Comparison of ENCODE assay signal across 1 cellular context in the genomic region with DNA sequence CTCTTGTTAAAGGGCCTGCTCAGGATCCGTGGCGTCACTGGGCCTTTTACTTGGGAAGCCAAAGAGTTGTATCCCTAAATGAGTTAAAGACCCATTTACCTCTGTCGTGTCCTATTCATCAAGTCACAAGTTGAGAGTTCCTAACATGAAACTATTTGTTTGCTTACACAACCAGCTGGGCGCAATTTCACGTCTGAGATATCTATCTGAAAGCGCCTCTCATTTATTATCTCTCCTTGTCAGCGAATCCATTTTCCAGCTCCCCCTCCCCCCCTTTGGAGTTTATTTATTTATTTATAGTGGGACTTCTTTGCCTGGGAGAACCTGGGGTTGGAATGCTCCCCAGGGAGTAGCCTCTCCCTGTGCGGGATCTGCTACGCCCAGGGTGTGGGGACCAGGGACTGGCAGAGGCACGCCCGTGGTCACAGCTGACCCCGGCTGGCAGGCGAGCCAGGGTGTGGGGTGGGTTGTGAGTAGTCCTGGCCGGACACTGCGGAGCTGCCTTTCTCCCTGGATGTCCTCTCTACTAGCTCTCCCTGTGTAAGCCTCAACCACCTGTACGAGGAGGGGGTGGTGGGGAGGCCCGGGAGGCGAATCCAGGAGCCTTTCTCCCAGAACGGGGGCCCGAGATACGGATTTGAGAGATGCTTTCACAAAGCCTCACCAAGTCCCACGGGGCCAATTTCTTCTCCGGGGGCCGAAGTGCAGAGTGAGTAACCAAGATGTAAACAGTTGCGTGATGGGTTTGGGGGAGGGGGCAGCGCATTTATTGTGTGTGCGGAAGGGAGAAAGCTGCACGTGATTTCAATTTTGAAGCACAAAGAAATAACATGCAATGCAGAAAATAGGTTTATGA.
A peak's percentile ranks its signal among the peaks of the same experiment; 100 is the strongest.
TF ChIP-seq lines count a peak whose summit lies in the region.

No MANE protein-coding gene starts in this region.

TF ChIP-seq in HEK293, 187 proteins besides CTCF, POLR2A, EP300 and RAD21 (continued from another document and continues in another):
- TF ChIP-seq, protein P1, sequence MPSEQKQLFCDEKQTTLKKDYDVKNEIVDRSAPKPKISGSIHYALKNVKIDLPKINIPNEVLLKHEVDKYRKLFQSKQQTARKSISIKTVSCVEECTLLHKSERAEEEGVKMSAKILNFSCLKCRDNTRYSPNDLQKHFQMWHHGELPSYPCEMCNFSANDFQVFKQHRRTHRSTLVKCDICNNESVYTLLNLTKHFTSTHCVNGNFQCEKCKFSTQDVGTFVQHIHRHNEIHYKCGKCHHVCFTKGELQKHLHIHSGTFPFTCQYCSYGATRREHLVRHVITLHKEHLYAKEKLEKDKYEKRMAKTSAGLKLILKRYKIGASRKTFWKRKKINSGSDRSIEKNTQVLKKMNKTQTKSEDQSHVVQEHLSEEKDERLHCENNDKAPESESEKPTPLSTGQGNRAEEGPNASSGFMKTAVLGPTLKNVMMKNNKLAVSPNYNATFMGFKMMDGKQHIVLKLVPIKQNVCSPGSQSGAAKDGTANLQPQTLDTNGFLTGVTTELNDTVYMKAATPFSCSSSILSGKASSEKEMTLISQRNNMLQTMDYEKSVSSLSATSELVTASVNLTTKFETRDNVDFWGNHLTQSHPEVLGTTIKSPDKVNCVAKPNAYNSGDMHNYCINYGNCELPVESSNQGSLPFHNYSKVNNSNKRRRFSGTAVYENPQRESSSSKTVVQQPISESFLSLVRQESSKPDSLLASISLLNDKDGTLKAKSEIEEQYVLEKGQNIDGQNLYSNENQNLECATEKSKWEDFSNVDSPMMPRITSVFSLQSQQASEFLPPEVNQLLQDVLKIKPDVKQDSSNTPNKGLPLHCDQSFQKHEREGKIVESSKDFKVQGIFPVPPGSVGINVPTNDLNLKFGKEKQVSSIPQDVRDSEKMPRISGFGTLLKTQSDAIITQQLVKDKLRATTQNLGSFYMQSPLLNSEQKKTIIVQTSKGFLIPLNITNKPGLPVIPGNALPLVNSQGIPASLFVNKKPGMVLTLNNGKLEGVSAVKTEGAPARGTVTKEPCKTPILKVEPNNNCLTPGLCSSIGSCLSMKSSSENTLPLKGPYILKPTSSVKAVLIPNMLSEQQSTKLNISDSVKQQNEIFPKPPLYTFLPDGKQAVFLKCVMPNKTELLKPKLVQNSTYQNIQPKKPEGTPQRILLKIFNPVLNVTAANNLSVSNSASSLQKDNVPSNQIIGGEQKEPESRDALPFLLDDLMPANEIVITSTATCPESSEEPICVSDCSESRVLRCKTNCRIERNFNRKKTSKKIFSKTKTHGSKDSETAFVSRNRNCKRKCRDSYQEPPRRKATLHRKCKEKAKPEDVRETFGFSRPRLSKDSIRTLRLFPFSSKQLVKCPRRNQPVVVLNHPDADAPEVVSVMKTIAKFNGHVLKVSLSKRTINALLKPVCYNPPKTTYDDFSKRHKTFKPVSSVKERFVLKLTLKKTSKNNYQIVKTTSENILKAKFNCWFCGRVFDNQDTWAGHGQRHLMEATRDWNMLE (tag by site-specific recombination; conservative IDR thresholded peaks at IDR 0.05; ENCODE audit: low read depth), result peak; percentile 9
- no peak for TF ChIP-seq MEIS1 (CRISPR knock-in tag; IDR thresholded peaks at IDR 0.05; ENCODE audit: borderline replicate concordance)
- TF ChIP-seq ZBTB48 (tag by site-specific recombination; IDR thresholded peaks at IDR 0.05), result 0 out of 2 replicates have a peak, but pooled peaks have one; percentile 49
- TF ChIP-seq GLI2 (tag by site-specific recombination; IDR thresholded peaks at IDR 0.05; ENCODE audit: borderline replicate concordance, low read depth), result peak; percentile 70
- TF ChIP-seq ZNF214 (tag by site-specific recombination; IDR thresholded peaks at IDR 0.05; ENCODE audit: borderline replicate concordance), result no peak
- TF ChIP-seq YY2 (tag by site-specific recombination; IDR thresholded peaks at IDR 0.05), result no peak
- TF ChIP-seq ZXDB (tag by site-specific recombination; IDR thresholded peaks at IDR 0.05), result peak; percentile 59
- TF ChIP-seq ZNF354C (tag by site-specific recombination; IDR thresholded peaks at IDR 0.05; ENCODE audit: borderline replicate concordance, low read depth), result no peak
- TF ChIP-seq, protein P2, sequence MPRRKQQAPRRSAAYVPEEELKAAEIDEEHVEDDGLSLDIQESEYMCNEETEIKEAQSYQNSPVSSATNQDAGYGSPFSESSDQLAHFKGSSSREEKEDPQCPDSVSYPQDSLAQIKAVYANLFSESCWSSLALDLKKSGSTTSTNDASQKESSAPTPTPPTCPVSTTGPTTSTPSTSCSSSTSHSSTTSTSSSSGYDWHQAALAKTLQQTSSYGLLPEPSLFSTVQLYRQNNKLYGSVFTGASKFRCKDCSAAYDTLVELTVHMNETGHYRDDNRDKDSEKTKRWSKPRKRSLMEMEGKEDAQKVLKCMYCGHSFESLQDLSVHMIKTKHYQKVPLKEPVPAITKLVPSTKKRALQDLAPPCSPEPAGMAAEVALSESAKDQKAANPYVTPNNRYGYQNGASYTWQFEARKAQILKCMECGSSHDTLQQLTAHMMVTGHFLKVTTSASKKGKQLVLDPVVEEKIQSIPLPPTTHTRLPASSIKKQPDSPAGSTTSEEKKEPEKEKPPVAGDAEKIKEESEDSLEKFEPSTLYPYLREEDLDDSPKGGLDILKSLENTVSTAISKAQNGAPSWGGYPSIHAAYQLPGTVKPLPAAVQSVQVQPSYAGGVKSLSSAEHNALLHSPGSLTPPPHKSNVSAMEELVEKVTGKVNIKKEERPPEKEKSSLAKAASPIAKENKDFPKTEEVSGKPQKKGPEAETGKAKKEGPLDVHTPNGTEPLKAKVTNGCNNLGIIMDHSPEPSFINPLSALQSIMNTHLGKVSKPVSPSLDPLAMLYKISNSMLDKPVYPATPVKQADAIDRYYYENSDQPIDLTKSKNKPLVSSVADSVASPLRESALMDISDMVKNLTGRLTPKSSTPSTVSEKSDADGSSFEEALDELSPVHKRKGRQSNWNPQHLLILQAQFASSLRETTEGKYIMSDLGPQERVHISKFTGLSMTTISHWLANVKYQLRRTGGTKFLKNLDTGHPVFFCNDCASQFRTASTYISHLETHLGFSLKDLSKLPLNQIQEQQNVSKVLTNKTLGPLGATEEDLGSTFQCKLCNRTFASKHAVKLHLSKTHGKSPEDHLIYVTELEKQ (tag by site-specific recombination; IDR thresholded peaks at IDR 0.05; ENCODE audit: borderline replicate concordance), result peak; percentile 68
- peak; percentile 33 for TF ChIP-seq ZNF394 (tag by site-specific recombination; IDR thresholded peaks at IDR 0.05; ENCODE audit: borderline replicate concordance)
- no peak for TF ChIP-seq ZFP41 (tag by site-specific recombination; IDR thresholded peaks at IDR 0.05; ENCODE audit: borderline replicate concordance)
- no peak for TF ChIP-seq ZNF768 (tag by site-specific recombination; IDR thresholded peaks at IDR 0.05)
- no peak for TF ChIP-seq ZNF146 (tag by site-specific recombination; IDR thresholded peaks at IDR 0.05)
- peak; percentile 65 for TF ChIP-seq KLF8 (tag by site-specific recombination; IDR thresholded peaks at IDR 0.05)
- TF ChIP-seq, protein P3, sequence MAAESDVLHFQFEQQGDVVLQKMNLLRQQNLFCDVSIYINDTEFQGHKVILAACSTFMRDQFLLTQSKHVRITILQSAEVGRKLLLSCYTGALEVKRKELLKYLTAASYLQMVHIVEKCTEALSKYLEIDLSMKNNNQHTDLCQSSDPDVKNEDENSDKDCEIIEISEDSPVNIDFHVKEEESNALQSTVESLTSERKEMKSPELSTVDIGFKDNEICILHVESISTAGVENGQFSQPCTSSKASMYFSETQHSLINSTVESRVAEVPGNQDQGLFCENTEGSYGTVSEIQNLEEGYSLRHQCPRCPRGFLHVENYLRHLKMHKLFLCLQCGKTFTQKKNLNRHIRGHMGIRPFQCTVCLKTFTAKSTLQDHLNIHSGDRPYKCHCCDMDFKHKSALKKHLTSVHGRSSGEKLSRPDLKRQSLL (tag by site-specific recombination; IDR thresholded peaks at IDR 0.05), result no peak
- TF ChIP-seq, protein P4, sequence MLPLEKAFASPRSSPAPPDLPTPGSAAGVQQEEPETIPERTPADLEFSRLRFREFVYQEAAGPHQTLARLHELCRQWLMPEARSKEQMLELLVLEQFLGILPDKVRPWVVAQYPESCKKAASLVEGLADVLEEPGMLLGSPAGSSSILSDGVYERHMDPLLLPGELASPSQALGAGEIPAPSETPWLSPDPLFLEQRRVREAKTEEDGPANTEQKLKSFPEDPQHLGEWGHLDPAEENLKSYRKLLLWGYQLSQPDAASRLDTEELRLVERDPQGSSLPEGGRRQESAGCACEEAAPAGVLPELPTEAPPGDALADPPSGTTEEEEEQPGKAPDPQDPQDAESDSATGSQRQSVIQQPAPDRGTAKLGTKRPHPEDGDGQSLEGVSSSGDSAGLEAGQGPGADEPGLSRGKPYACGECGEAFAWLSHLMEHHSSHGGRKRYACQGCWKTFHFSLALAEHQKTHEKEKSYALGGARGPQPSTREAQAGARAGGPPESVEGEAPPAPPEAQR (tag by site-specific recombination; IDR thresholded peaks at IDR 0.05), result no peak
- TF ChIP-seq, protein P5, sequence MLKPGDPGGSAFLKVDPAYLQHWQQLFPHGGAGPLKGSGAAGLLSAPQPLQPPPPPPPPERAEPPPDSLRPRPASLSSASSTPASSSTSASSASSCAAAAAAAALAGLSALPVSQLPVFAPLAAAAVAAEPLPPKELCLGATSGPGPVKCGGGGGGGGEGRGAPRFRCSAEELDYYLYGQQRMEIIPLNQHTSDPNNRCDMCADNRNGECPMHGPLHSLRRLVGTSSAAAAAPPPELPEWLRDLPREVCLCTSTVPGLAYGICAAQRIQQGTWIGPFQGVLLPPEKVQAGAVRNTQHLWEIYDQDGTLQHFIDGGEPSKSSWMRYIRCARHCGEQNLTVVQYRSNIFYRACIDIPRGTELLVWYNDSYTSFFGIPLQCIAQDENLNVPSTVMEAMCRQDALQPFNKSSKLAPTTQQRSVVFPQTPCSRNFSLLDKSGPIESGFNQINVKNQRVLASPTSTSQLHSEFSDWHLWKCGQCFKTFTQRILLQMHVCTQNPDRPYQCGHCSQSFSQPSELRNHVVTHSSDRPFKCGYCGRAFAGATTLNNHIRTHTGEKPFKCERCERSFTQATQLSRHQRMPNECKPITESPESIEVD (tag by site-specific recombination; IDR thresholded peaks at IDR 0.05), result peak; percentile 81
- no peak for TF ChIP-seq ZNF157 (tag by site-specific recombination; IDR thresholded peaks at IDR 0.05)
- TF ChIP-seq ZSCAN30 (tag by site-specific recombination; IDR thresholded peaks at IDR 0.05), result 0 out of 2 replicates have a peak, but pooled peaks have one; percentile 36
- no peak for TF ChIP-seq ZNF76 (tag by site-specific recombination; IDR thresholded peaks at IDR 0.05; ENCODE audit: borderline replicate concordance, low read depth)
- TF ChIP-seq, protein P6, sequence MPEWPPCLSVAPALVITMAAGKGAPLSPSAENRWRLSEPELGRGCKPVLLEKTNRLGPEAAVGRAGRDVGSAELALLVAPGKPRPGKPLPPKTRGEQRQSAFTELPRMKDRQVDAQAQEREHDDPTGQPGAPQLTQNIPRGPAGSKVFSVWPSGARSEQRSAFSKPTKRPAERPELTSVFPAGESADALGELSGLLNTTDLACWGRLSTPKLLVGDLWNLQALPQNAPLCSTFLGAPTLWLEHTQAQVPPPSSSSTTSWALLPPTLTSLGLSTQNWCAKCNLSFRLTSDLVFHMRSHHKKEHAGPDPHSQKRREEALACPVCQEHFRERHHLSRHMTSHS (tag by site-specific recombination; IDR thresholded peaks at IDR 0.05), result no peak
- TF ChIP-seq ZNF544 (tag by site-specific recombination; IDR thresholded peaks at IDR 0.05), result no peak
- TF ChIP-seq, protein P7, sequence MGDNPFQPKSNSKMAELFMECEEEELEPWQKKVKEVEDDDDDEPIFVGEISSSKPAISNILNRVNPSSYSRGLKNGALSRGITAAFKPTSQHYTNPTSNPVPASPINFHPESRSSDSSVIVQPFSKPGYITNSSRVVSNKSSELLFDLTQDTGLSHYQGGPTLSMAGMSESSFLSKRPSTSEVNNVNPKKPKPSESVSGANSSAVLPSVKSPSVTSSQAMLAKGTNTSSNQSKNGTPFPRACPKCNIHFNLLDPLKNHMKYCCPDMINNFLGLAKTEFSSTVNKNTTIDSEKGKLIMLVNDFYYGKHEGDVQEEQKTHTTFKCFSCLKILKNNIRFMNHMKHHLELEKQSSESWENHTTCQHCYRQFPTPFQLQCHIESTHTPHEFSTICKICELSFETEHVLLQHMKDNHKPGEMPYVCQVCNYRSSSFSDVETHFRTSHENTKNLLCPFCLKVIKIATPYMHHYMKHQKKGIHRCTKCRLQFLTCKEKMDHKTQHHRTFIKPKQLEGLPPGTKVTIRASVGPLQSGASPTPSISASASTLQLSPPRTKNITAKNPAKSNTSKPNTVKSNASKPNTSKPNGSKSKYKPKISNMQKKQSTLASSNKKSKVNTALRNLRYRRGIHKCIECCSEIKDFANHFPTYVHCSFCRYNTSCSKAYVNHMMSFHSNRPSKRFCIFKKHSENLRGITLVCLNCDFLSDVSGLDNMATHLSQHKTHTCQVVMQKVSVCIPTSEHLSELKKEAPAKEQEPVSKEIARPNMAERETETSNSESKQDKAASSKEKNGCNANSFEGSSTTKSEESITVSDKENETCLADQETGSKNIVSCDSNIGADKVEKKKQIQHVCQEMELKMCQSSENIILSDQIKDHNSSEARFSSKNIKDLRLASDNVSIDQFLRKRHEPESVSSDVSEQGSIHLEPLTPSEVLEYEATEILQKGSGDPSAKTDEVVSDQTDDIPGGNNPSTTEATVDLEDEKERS (tag by site-specific recombination; IDR thresholded peaks at IDR 0.05), result no peak
- TF ChIP-seq ZNF16 (tag by site-specific recombination; IDR thresholded peaks at IDR 0.05; ENCODE audit: low read depth), result no peak
- TF ChIP-seq, protein P8, sequence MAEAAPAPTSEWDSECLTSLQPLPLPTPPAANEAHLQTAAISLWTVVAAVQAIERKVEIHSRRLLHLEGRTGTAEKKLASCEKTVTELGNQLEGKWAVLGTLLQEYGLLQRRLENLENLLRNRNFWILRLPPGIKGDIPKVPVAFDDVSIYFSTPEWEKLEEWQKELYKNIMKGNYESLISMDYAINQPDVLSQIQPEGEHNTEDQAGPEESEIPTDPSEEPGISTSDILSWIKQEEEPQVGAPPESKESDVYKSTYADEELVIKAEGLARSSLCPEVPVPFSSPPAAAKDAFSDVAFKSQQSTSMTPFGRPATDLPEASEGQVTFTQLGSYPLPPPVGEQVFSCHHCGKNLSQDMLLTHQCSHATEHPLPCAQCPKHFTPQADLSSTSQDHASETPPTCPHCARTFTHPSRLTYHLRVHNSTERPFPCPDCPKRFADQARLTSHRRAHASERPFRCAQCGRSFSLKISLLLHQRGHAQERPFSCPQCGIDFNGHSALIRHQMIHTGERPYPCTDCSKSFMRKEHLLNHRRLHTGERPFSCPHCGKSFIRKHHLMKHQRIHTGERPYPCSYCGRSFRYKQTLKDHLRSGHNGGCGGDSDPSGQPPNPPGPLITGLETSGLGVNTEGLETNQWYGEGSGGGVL (tag by site-specific recombination; IDR thresholded peaks at IDR 0.05), result peak; percentile 59; the same call in 1 of the 2 replicates
- TF ChIP-seq, protein P9, sequence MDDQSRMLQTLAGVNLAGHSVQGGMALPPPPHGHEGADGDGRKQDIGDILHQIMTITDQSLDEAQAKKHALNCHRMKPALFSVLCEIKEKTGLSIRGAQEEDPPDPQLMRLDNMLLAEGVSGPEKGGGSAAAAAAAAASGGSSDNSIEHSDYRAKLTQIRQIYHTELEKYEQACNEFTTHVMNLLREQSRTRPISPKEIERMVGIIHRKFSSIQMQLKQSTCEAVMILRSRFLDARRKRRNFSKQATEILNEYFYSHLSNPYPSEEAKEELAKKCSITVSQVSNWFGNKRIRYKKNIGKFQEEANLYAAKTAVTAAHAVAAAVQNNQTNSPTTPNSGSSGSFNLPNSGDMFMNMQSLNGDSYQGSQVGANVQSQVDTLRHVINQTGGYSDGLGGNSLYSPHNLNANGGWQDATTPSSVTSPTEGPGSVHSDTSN (CRISPR knock-in tag; IDR thresholded peaks at IDR 0.05), result no peak
